ENCODE assay signal across 12 cellular contexts in the genomic region with DNA sequence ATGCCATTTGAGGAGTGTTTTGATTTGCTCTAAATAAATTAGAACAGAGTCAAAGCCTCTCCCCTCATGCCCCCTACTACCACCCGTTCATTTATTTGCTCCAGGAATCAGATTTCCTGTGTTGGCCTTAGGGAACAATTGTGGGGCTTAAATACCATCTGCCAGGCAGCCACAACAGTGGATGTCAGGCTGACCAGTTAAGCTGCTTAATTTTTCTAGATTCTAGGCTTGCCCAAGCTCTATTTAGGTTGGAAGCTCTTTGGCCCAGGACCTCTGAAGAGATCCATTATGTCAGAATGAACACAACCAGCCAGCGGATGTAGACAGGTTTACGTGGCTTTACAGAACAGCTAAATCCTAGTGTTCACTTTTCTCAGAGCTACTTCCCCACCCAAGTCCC. TPM values are rescaled to one million over a fixed set of nuclear protein-coding genes. Genes with fewer than 3 reads are reported as not detected.
DNase-seq lines count a peak whose midpoint lies in the region; ATAC-seq and TF ChIP-seq lines count a peak whose summit lies in the region.
"Had no signal": no experiment of that assay in that cellular context is flagged by ENCODE, and none has a peak within 500 bp of the region (broad histone marks: within the 10 kb centered on the region; RNA-seq: fewer than 3 reads in every experiment).

No MANE protein-coding gene starts in this region.

- no peak for ATAC-seq in stimulated activated memory B cell treated with anti-CD40 and anti-IgM and Interleukin-4, amounts not matched to agents 10 μg/mL and 1 μg/mL and 100 μg/mL, for 72 hours
- ATAC-seq in effector memory CD8-positive, alpha-beta T cell (replicated peaks), result no peak
- no peak for ATAC-seq in GM19328 (IDR thresholded peaks at IDR 0.05; ENCODE audit: unreplicated experiment)
- ATAC-seq: gastroesophageal sphincter had no signal

- TF ChIP-seq CTCF in OCI-LY1 (IDR thresholded peaks at IDR 0.05; ENCODE audit: low read length) (no peak), chondrocyte (IDR thresholded peaks at IDR 0.05) (no peak)

- no peaks in the 10 kb centered on the region for H3K9me3 ChIP-seq in OCI-LY1 (ENCODE audit: low read length)
- H3K9me3 ChIP-seq: gastroesophageal sphincter, thoracic aorta had no signal

- DNase-seq in activated naive CD4-positive, alpha-beta T cell (lab: John Stamatoyannopoulos, UW), result no peak
- DNase-seq in chondrocyte (ENCODE audit: low spot score) (no peak), ecto neural progenitor cell (ENCODE audit: low spot score) (no peak)
- DNase-seq in effector memory CD8-positive, alpha-beta T cell, result no peak
- DNase-seq: activated naive CD4-positive, alpha-beta T cell treated with anti-CD3 and anti-CD28 coated beads, Interleukin-2, amount 10 ng/mL, durations not matched to agents 7 days and 5 days; H7 had no signal

- no peaks in the 10 kb centered on the region for H3K9me2 ChIP-seq in OCI-LY1 (ENCODE audit: low read depth, low read length)

- H3K27ac ChIP-seq in OCI-LY1 (ENCODE audit: low read depth, low read length, poor library complexity, severe bottlenecking), result no peak overlapping the region

- peak overlapping the region; percentile 81; the same call in 1 of the 2 replicates for H3K4me2 ChIP-seq in OCI-LY1 (ENCODE audit: low read length)

- H3K9me3 Mint-ChIP-seq in activated naive CD4-positive, alpha-beta T cell treated with anti-CD3 and anti-CD28 coated beads, Interleukin-2, amount 50 U/mL, for 24 hours, result no peaks in the 10 kb centered on the region
- H3K9me3 Mint-ChIP-seq in chondrocyte (ENCODE audit: low read depth), result no peaks in the 10 kb centered on the region
- H3K9me3 Mint-ChIP-seq in stimulated activated memory B cell treated with anti-CD40 and anti-IgM and Interleukin-4, amounts not matched to agents 10 μg/mL and 1 μg/mL and 100 μg/mL, for 72 hours, result no peaks in the 10 kb centered on the region
- no peaks in the 10 kb centered on the region for H3K9me3 Mint-ChIP-seq in effector memory CD8-positive, alpha-beta T cell
- H3K9me3 Mint-ChIP-seq: activated naive CD4-positive, alpha-beta T cell treated with anti-CD3 and anti-CD28 coated beads, Interleukin-2, amount 10 ng/mL, durations not matched to agents 7 days and 5 days had no signal

- H3K4me3 Mint-ChIP-seq in activated naive CD4-positive, alpha-beta T cell treated with anti-CD3 and anti-CD28 coated beads, Interleukin-2, amount 50 U/mL, for 24 hours, result peak overlapping the region; percentile 94
- no peak overlapping the region for H3K4me3 Mint-ChIP-seq in chondrocyte (ENCODE audit: unreplicated experiment)
- H3K4me3 Mint-ChIP-seq in stimulated activated memory B cell treated with anti-CD40 and anti-IgM and Interleukin-4, amounts not matched to agents 10 μg/mL and 1 μg/mL and 100 μg/mL, for 72 hours, result peak overlapping the region; percentile 92
- H3K4me3 Mint-ChIP-seq in effector memory CD8-positive, alpha-beta T cell, result peak overlapping the region in 1 of 2 donors; percentile 89

- peaks cover 19% of the 10 kb centered on the region for H3K4me1 Mint-ChIP-seq in activated naive CD4-positive, alpha-beta T cell treated with anti-CD3 and anti-CD28 coated beads, Interleukin-2, amount 50 U/mL, for 24 hours
- peaks cover 16% of the 10 kb centered on the region for H3K4me1 Mint-ChIP-seq in chondrocyte (ENCODE audit: low read depth)
- peaks cover 20% of the 10 kb centered on the region for H3K4me1 Mint-ChIP-seq in stimulated activated memory B cell treated with anti-CD40 and anti-IgM and Interleukin-4, amounts not matched to agents 10 μg/mL and 1 μg/mL and 100 μg/mL, for 72 hours
- peaks cover 7% of the 10 kb centered on the region in 2 donors for H3K4me1 Mint-ChIP-seq in effector memory CD8-positive, alpha-beta T cell (ENCODE audit: low read depth in 2 of 2)

- no peak overlapping the region for H3K27ac Mint-ChIP-seq in activated naive CD4-positive, alpha-beta T cell treated with anti-CD3 and anti-CD28 coated beads, Interleukin-2, amount 50 U/mL, for 24 hours
- peak overlapping the region; percentile 97 for H3K27ac Mint-ChIP-seq in chondrocyte (ENCODE audit: unreplicated experiment)
- peak overlapping the region; percentile 85 for H3K27ac Mint-ChIP-seq in stimulated activated memory B cell treated with anti-CD40 and anti-IgM and Interleukin-4, amounts not matched to agents 10 μg/mL and 1 μg/mL and 100 μg/mL, for 72 hours
- H3K27ac Mint-ChIP-seq in effector memory CD8-positive, alpha-beta T cell, result peak overlapping the region in 1 of 2 donors; percentile 81

- H3K4me3 ChIP-seq in OCI-LY1 (ENCODE audit: low read depth, low read length, poor library complexity, severe bottlenecking), result no peak overlapping the region

- H3K79me2 ChIP-seq in OCI-LY1 (ENCODE audit: insufficient read depth, low read length), result no peaks in the 10 kb centered on the region

- no peaks in the 10 kb centered on the region for H3K27me3 Mint-ChIP-seq in activated naive CD4-positive, alpha-beta T cell treated with anti-CD3 and anti-CD28 coated beads, Interleukin-2, amount 50 U/mL, for 24 hours
- peaks cover 3% of the 10 kb centered on the region for H3K27me3 Mint-ChIP-seq in chondrocyte (ENCODE audit: low read depth)
- H3K27me3 Mint-ChIP-seq in stimulated activated memory B cell treated with anti-CD40 and anti-IgM and Interleukin-4, amounts not matched to agents 10 μg/mL and 1 μg/mL and 100 μg/mL, for 72 hours, result no peaks in the 10 kb centered on the region
- H3K27me3 Mint-ChIP-seq in effector memory CD8-positive, alpha-beta T cell, result no peaks in the 10 kb centered on the region

- H3K9ac ChIP-seq in OCI-LY1 (ENCODE audit: low read length), result no peak overlapping the region; the same call in 1 of the 2 replicates

- peaks cover 18% of the 10 kb centered on the region for H3K4me1 ChIP-seq in OCI-LY1 (ENCODE audit: insufficient read depth, low read length, severe bottlenecking)

- no peaks in the 10 kb centered on the region for H4K20me1 ChIP-seq in OCI-LY1 (ENCODE audit: insufficient read depth, low read length)

- H3K36me3 Mint-ChIP-seq in activated naive CD4-positive, alpha-beta T cell treated with anti-CD3 and anti-CD28 coated beads, Interleukin-2, amount 50 U/mL, for 24 hours, result no peaks in the 10 kb centered on the region
- H3K36me3 Mint-ChIP-seq in chondrocyte (ENCODE audit: low read depth), result no peaks in the 10 kb centered on the region
- H3K36me3 Mint-ChIP-seq in stimulated activated memory B cell treated with anti-CD40 and anti-IgM and Interleukin-4, amounts not matched to agents 10 μg/mL and 1 μg/mL and 100 μg/mL, for 72 hours, result peaks cover 7% of the 10 kb centered on the region
- peaks cover 3% of the 10 kb centered on the region for H3K36me3 Mint-ChIP-seq in effector memory CD8-positive, alpha-beta T cell (ENCODE audit: insufficient read depth)

- no peaks in the 10 kb centered on the region for H3K27me3 ChIP-seq in OCI-LY1 (ENCODE audit: insufficient read depth, low read length)

- no peaks in the 10 kb centered on the region for H3F3A ChIP-seq in OCI-LY1 (ENCODE audit: insufficient read depth, low read length)

- H3K36me3 ChIP-seq in OCI-LY1 (ENCODE audit: insufficient read depth, low read length), result peaks cover 6% of the 10 kb centered on the region; the same call in 1 of the 2 replicates
- H3K36me3 ChIP-seq: gastroesophageal sphincter, thoracic aorta had no signal

- no peak overlapping the region for H2AFZ ChIP-seq in OCI-LY1 (ENCODE audit: low read length)

RNA-seq across cellular contexts. Expression of gene TIMELESS, which starts 1.0 kb away (rescaled TPM):
- 11.7 to 21.0 TPM (median 12.1 TPM) in 3 replicates for total RNA-seq in chondrocyte

RNA-seq across cellular contexts. Expression of gene MIP, which starts 4.2 kb away (rescaled TPM):
- not detected in 3 replicates for total RNA-seq in chondrocyte
- total RNA-seq: gastroesophageal sphincter, H7, thoracic aorta had no signal

RNA-seq across cellular contexts. Expression of gene SPRYD4, which starts 18.1 kb away (rescaled TPM):
- 1.5 to 2.7 TPM (median 1.6 TPM) in 3 replicates for total RNA-seq in chondrocyte

RNA-seq across cellular contexts. Expression of gene GLS2, which starts 37.7 kb away (rescaled TPM):
- 0.25 to 0.54 TPM in 2 of 3 replicates, not detected in the other for total RNA-seq in chondrocyte
